12 cellular contexts compared by ENCODE assay signal in genomic region chr17:11928436-11928835, GRCh38.
"Had no signal": no experiment of that assay in that cellular context is flagged by ENCODE, and none has a peak within 500 bp of the region (broad histone marks: within the 10 kb centered on the region; RNA-seq: fewer than 3 reads in every experiment).

No MANE protein-coding gene starts in this region.

- H3K4me3 ChIP-seq: ascending aorta, cardiac muscle cell, gastrocnemius medialis, ovary, skin epidermis, stomach, thoracic aorta had no signal

- H3K36me3 ChIP-seq: ascending aorta, cardiac muscle cell, gastrocnemius medialis, ovary, stomach, thoracic aorta had no signal

- H3K9me3 ChIP-seq: ascending aorta, gastrocnemius medialis, ovary, stomach, thoracic aorta had no signal

- H3K27me3 ChIP-seq: ascending aorta, cardiac muscle cell, gastrocnemius medialis, ovary, stomach had no signal

- ATAC-seq: activated CD8-positive, alpha-beta T cell treated with anti-CD3 and anti-CD28 coated beads, Interleukin-2, amount 10 ng/mL, durations not matched to agents 7 days and 5 days; gastrocnemius medialis had no signal

- FAIRE-seq: colon, endothelial cell of umbilical vein, TTC549 had no signal

- H3K27ac ChIP-seq: ascending aorta, cardiac muscle cell, gastrocnemius medialis, ovary, skin epidermis, stomach, thoracic aorta had no signal

- DNase-seq: activated CD8-positive, alpha-beta memory T cell treated with anti-CD3 and anti-CD28 coated beads, Interleukin-2, amount 50 U/mL, for 48 hours; activated CD8-positive, alpha-beta T cell treated with anti-CD3 and anti-CD28 coated beads, Interleukin-2, amount 10 ng/mL, durations not matched to agents 7 days and 5 days; gastrocnemius medialis; ovary; stomach had no signal

- H3K4me1 ChIP-seq: ascending aorta, gastrocnemius medialis had no signal
